Comparison of ENCODE assay signal across 8 cellular contexts in the genomic region with DNA sequence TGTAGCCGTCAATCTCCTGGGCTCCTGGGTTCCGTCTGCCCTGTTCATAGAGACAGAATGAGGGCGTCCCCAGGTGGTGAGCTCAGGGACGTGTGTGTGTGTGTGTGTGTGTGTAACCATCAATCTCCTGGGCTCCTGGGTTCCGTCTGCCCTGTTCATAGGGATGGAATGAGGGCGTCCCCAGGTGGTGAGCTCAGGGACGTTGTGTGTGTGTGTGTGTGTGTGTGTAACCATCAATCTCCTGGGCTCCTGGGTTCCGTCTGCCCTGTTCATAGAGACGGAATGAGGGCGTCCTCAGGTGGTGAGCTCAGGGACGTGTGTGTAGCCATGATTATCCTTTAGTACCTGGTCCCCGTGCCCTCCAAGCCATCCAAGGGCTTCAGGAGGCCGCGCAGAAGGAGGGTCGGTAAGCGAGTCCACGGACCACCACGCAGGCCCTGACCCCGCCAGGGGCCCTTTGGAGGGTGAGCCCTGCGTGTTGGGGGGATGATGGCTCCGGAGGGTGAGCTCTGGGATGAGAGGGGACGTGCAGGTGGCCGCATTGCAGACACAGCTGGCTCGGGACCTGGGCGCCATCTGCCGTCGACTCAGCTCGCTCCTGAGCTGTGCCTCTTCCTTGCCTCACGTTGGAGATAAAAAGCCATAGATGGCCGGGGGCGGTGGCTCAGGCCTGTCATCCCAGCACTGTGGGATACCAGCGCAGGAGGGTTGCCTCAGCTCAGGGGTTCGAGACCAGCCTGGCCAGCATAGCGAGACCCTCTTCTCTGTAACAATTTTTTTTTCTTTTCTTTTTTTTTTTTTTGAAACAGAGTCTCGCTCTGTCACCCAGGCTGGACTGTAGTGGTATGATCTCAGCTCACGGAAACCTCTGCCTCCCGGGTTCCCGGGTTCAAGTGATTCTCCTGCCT. TPM values are rescaled to one million over a fixed set of nuclear protein-coding genes. Genes with fewer than 3 reads are reported as not detected.
DNase-seq lines count a peak whose midpoint lies in the region; ATAC-seq lines count a peak whose summit lies in the region.

No MANE protein-coding gene starts in this region.

- no peaks in the 10 kb centered on the region for H3K27me3 Mint-ChIP-seq in stimulated activated memory B cell treated with anti-CD40 and anti-IgM and Interleukin-4, amounts not matched to agents 10 μg/mL and 1 μg/mL and 100 μg/mL, for 72 hours

- H3K4me3 Mint-ChIP-seq in stimulated activated memory B cell treated with anti-CD40 and anti-IgM and Interleukin-4, amounts not matched to agents 10 μg/mL and 1 μg/mL and 100 μg/mL, for 72 hours, result no peak overlapping the region

- peaks cover 25% of the 10 kb centered on the region for H3K4me1 Mint-ChIP-seq in stimulated activated memory B cell treated with anti-CD40 and anti-IgM and Interleukin-4, amounts not matched to agents 10 μg/mL and 1 μg/mL and 100 μg/mL, for 72 hours

- H3K36me3 Mint-ChIP-seq in stimulated activated memory B cell treated with anti-CD40 and anti-IgM and Interleukin-4, amounts not matched to agents 10 μg/mL and 1 μg/mL and 100 μg/mL, for 72 hours, result no peaks in the 10 kb centered on the region

- peak; percentile 53 for DNase-seq in activated naive CD4-positive, alpha-beta T cell treated with Interleukin-2 at 50 U/mL for 16 hours
- no peak for DNase-seq in activated naive CD4-positive, alpha-beta T cell (lab: John Stamatoyannopoulos, UW)
- DNase-seq in activated CD4-positive, alpha-beta T cell treated with anti-CD3 and anti-CD28 coated beads, Interleukin-2, amount 50 U/mL, for 1 hour, result peak; percentile 44
- DNase-seq in left cardiac atrium (peak; percentile 53), NCI-H1436 (lab: John Stamatoyannopoulos, UW) (no peak)
- no peak for DNase-seq in effector CD8-positive, alpha-beta T cell (lab: John Stamatoyannopoulos, UW)

- H3K9me3 Mint-ChIP-seq in stimulated activated memory B cell treated with anti-CD40 and anti-IgM and Interleukin-4, amounts not matched to agents 10 μg/mL and 1 μg/mL and 100 μg/mL, for 72 hours, result no peaks in the 10 kb centered on the region

- peak overlapping the region; percentile 41 for H3K27ac Mint-ChIP-seq in stimulated activated memory B cell treated with anti-CD40 and anti-IgM and Interleukin-4, amounts not matched to agents 10 μg/mL and 1 μg/mL and 100 μg/mL, for 72 hours

- intact Hi-C loops in left cardiac atrium (cut with DNase I), result no loop called here

- ATAC-seq in left cardiac atrium (peak in 1 of 2 donors; percentile 7), GM18861 (IDR thresholded peaks at IDR 0.05; ENCODE audit: unreplicated experiment) (no peak)
- peak; percentile 1 for ATAC-seq in stimulated activated memory B cell treated with anti-CD40 and anti-IgM and Interleukin-4, amounts not matched to agents 10 μg/mL and 1 μg/mL and 100 μg/mL, for 72 hours

RNA-seq across cellular contexts. Expression of a gene that starts 5.4 kb away (rescaled TPM):
- total RNA-seq in left cardiac atrium, result 10 to 100 TPM; 48.0 to 55.6 TPM

RNA-seq across cellular contexts. Expression of a gene that starts 42.8 kb away (rescaled TPM):
- 10 to 100 TPM in 1 of 2 donors, 1 to 10 TPM in 1; 2.9 to 13.7 TPM for total RNA-seq in left cardiac atrium

Comparison
In these comparisons a context has a peak if more than half of its experiments do, and no peak if none do; other contexts are left out.
1. DNase-seq: peak in activated naive CD4-positive, alpha-beta T cell treated with Interleukin-2 at 50 U/mL for 16 hours (single experiment), activated CD4-positive, alpha-beta T cell treated with anti-CD3 and anti-CD28 coated beads, Interleukin-2, amount 50 U/mL, for 1 hour (single experiment) and left cardiac atrium (single experiment); none in activated naive CD4-positive, alpha-beta T cell (0 of 4), effector CD8-positive, alpha-beta T cell (single experiment) and NCI-H1436 (single experiment).